Comparison of ENCODE assay signal across 7 cellular contexts in genomic region chr19:5540208-5540607, GRCh38. TPM values are rescaled to one million over a fixed set of nuclear protein-coding genes. Genes with fewer than 3 reads are reported as not detected.
"Had no signal": no experiment of that assay in that cellular context is flagged by ENCODE, and none has a peak within 500 bp of the region (broad histone marks: within the 10 kb centered on the region; RNA-seq: fewer than 3 reads in every experiment).

No MANE protein-coding gene starts in this region.

- H3K27ac ChIP-seq: GM23248 had no signal

- H3K4me3 Mint-ChIP-seq: IgD-negative memory B cell had no signal

- DNase-seq: GM23248, GOT3, HCEC 1CT had no signal

- H3K9ac ChIP-seq: GM23248 had no signal

- H3K36me3 Mint-ChIP-seq: IgD-negative memory B cell had no signal

- H3K4me3 ChIP-seq: GM23248 had no signal

- FAIRE-seq: H54, HTR-8/SVneo had no signal

- H3K27ac Mint-ChIP-seq: IgD-negative memory B cell had no signal

- H2AFZ ChIP-seq: GM23248 had no signal

RNA-seq across cellular contexts. Expression of gene TINCR, which starts 27.5 kb away (rescaled TPM):
- total RNA-seq: HT-29 had no signal
- polyA plus RNA-seq: GM23248, IgD-negative memory B cell had no signal
